Comparison of ENCODE assay signal across 8 cellular contexts in genomic region chr5:143002459-143003327, GRCh38.
DNase-seq lines count a peak whose midpoint lies in the region; ATAC-seq, FAIRE-seq and TF ChIP-seq lines count a peak whose summit lies in the region.

No MANE protein-coding gene starts in this region.

- H4K20me1 ChIP-seq in SK-N-SH (ENCODE audit: insufficient read depth): no peaks in the 10 kb centered on the region

- peak overlapping the region; percentile 68 for H3K4me2 ChIP-seq in SK-N-SH

- in situ Hi-C loops in G401 (cut with HindIII; ENCODE audit: low sequenced_read_pairs): no loop called here
- in situ Hi-C loops in astrocyte of the spinal cord (cut with HindIII; ENCODE audit: low sequenced_read_pairs): no loop called here

- 80% methylated on average over 7 of the region's 7 CpGs for WGBS in SK-N-SH (ENCODE audit: low lambda C conversion rate)

- intact Hi-C loops in kidney (cut with DNase I) (loop anchor here (10.0 kb wide), 1 partner anchor 392 kb away; no protein-coding TSS in a partner anchor), posterior vena cava (cut with DNase I) (loop anchor here in 1 of 2 donors (5.0 kb wide), 1 partner anchor 690 kb away; no protein-coding TSS in a partner anchor)

- peaks cover 17% of the 10 kb centered on the region for H3F3A ChIP-seq in SK-N-SH (replicated peaks; ENCODE audit: insufficient read depth)

- H3K9me3 ChIP-seq in SK-N-SH (no peaks in the 10 kb centered on the region), kidney (ENCODE audit: control insufficient read depth in 1 of 2, low read length in 2 of 2) (no peaks in the 10 kb centered on the region)

- H3K27ac ChIP-seq in SK-N-SH (ENCODE audit: low read depth in 2 of 2, low read length in 1 of 2): peak overlapping the region; percentile 16 to 78; a peak in 3 of 4 replicates
- peak overlapping the region; percentile 77 to 86 for H3K27ac ChIP-seq in kidney (ENCODE audit: low read depth in 2 of 2, low read length in 2 of 2)

- TF ChIP-seq RAD21 in SK-N-SH (IDR thresholded peaks at IDR 0.05; ENCODE audit: low read length): peak; percentile 63

- H2AFZ ChIP-seq in SK-N-SH (ENCODE audit: low read depth): peak overlapping the region; percentile 55

- H3K36me3 ChIP-seq in SK-N-SH (replicated peaks in 1 of 2; ENCODE audit: control insufficient read depth in 1 of 2, insufficient read depth in 2 of 2, low read length in 1 of 2): no peaks in the 10 kb centered on the region
- no peaks in the 10 kb centered on the region for H3K36me3 ChIP-seq in kidney (ENCODE audit: control insufficient read depth in 1 of 2, insufficient read depth in 2 of 2, low read length in 2 of 2)

- H3K9ac ChIP-seq in SK-N-SH (peak overlapping the region; percentile 39; the same call in 1 of the 2 replicates), kidney (ENCODE audit: low read length in 2 of 2) (no peak overlapping the region)

- peak; percentile 76 for ATAC-seq in HG03571 (IDR thresholded peaks at IDR 0.05; ENCODE audit: unreplicated experiment)

- no peaks in the 10 kb centered on the region for H3K9me2 ChIP-seq in SK-N-SH

- CTCF ChIA-PET in SK-N-SH (lab: Yijun Ruan, JAX): interaction anchor here (0.6 to 3.0 kb wide), 21 partner anchors 8 to 1140 kb away, joined by 3 to 17 read pairs (median 3); partner anchors contain the start of gene NR3C1

- peak; percentile 68 for FAIRE-seq in kidney (lab: Jason Lieb, UNC)

- no peak overlapping the region; a peak in 1 of 4 replicates for H3K4me3 ChIP-seq in SK-N-SH (ENCODE audit: low read depth in 2 of 2, low read length in 1 of 2)
- H3K4me3 ChIP-seq in astrocyte of the spinal cord (ENCODE audit: low read depth, low read length): no peak overlapping the region
- peak overlapping the region in 1 of 2 donors; percentile 30 for H3K4me3 ChIP-seq in kidney (ENCODE audit: low read length in 2 of 2)

- H3K4me1 ChIP-seq in SK-N-SH (ENCODE audit: control insufficient read depth in 1 of 2, insufficient read depth in 2 of 2, low read depth in 1 of 2, low read length in 1 of 2): peaks cover 0 to 20% of the 10 kb centered on the region in 2 experiments; a peak in 3 of 4 replicates
- peaks cover 14 to 24% of the 10 kb centered on the region in 2 donors for H3K4me1 ChIP-seq in kidney (ENCODE audit: control insufficient read depth in 1 of 2, insufficient read depth in 1 of 2, low read depth in 1 of 2, low read length in 2 of 2)

- no peak for TF ChIP-seq EP300 in SK-N-SH (IDR thresholded peaks at IDR 0.05; ENCODE audit: borderline replicate concordance in 1 of 2, low read depth in 1 of 2, low read length in 1 of 2)

- H3K27me3 ChIP-seq in SK-N-SH (ENCODE audit: insufficient read depth): no peaks in the 10 kb centered on the region

- TF ChIP-seq CTCF in GM20000 (IDR thresholded peaks at IDR 0.05; ENCODE audit: extremely low read depth, missing control alignments) (peak; percentile 18), SK-N-SH (IDR thresholded peaks at IDR 0.05) (peak; percentile 68), astrocyte of the spinal cord (IDR thresholded peaks at IDR 0.05; ENCODE audit: low read depth, low read length) (peak; percentile 58), kidney (IDR thresholded peaks at IDR 0.05; ENCODE audit: borderline replicate concordance, extremely low read depth, insufficient read depth) (peak; percentile 53)

- H3K79me2 ChIP-seq in SK-N-SH (ENCODE audit: insufficient read depth): no peaks in the 10 kb centered on the region

- DNase-seq in G401 (ENCODE audit: low spot score): peak; percentile 74
- peak; percentile 74 for DNase-seq in GM20000 (ENCODE audit: low spot score)
- no peak for DNase-seq in SK-N-SH
- peak; percentile 91 for DNase-seq in astrocyte of the spinal cord (ENCODE audit: low read depth, low spot score)
- DNase-seq in kidney: no peak
- peak in 2 of 3 experiments; percentile 37 to 46 for DNase-seq in stimulated activated CD4-positive, alpha-beta T cell treated with anti-CD3 and anti-CD28 coated beads, TNF-alpha, amount 100 ng/mL, for 24 hours (ENCODE audit: low read depth in 3 of 3)
- DNase-seq in posterior vena cava (ENCODE audit: low spot score): no peak

- POLR2A ChIA-PET in SK-N-SH (lab: Yijun Ruan, JAX): interaction anchor here (0.5 to 0.9 kb wide), 2 partner anchors 401 to 1384 kb away, joined by 3 to 8 read pairs; partner anchors contain the start of gene NR3C1

TF ChIP-seq in SK-N-SH, 30 proteins besides CTCF, POLR2A, EP300 and RAD21:
- TF ChIP-seq RXRA (IDR thresholded peaks at IDR 0.05; ENCODE audit: borderline replicate concordance, low read depth) (no peak), GABPA (IDR thresholded peaks at IDR 0.05; ENCODE audit: low read depth) (no peak), TEAD4 (IDR thresholded peaks at IDR 0.05; ENCODE audit: borderline replicate concordance, insufficient read depth) (no peak), CHD2 (IDR thresholded peaks at IDR 0.05; ENCODE audit: low read length, partially characterized antibody) (no peak), NFIC (IDR thresholded peaks at IDR 0.05; ENCODE audit: borderline replicate concordance) (0 out of 2 replicates have a peak, but pooled peaks have one; percentile 32), MXI1 (IDR thresholded peaks at IDR 0.05; ENCODE audit: low read depth, low read length) (no peak), SMC3 (IDR thresholded peaks at IDR 0.05; ENCODE audit: low read depth, low read length) (peak; percentile 45)

Comparison
In these comparisons a context has a peak if more than half of its experiments do, and no peak if none do; other contexts are left out.
1. DNase-seq: peak in G401 (single experiment), GM20000 (single experiment), astrocyte of the spinal cord (single experiment) and stimulated activated CD4-positive, alpha-beta T cell treated with anti-CD3 and anti-CD28 coated beads, TNF-alpha, amount 100 ng/mL, for 24 hours (2 of 3); none in SK-N-SH (single experiment), kidney (single experiment) and posterior vena cava (single experiment).
2. CTCF ChIP-seq: peak in every context shown above with its lines; median percentile 68 in SK-N-SH; 58 in astrocyte of the spinal cord; 53 in kidney; 18 in GM20000.